8 cellular contexts compared by ENCODE assay signal in genomic region chr18:23504720-23505119, GRCh38. TPM values are rescaled to one million over a fixed set of nuclear protein-coding genes. Genes with fewer than 3 reads are reported as not detected.
A peak's percentile ranks its signal among the peaks of the same experiment; 100 is the strongest.
DNase-seq lines count a peak whose midpoint lies in the region; ATAC-seq and TF ChIP-seq lines count a peak whose summit lies in the region.

No MANE protein-coding gene starts in this region.

- TF ChIP-seq CTCF in OCI-LY3 (IDR thresholded peaks at IDR 0.05; ENCODE audit: low read depth, low read length): no peak
- no peak for TF ChIP-seq CTCF in hepatocyte (IDR thresholded peaks at IDR 0.05; ENCODE audit: poor library complexity)

- DNase-seq in GM23248 (no peak), hepatocyte (ENCODE audit: low spot score) (peak; percentile 30), kidney glomerular epithelial cell (lab: John Stamatoyannopoulos, UW) (no peak), aorta (no peak), NCI-H1105 (lab: John Stamatoyannopoulos, UW) (no peak)

- H2AFZ ChIP-seq in GM23248: no peak overlapping the region
- no peak overlapping the region for H2AFZ ChIP-seq in OCI-LY3 (ENCODE audit: low read depth, low read length)
- H2AFZ ChIP-seq in hepatocyte: no peak overlapping the region

- no peak overlapping the region for H3K27ac ChIP-seq in GM23248
- peak overlapping the region; percentile 12 for H3K27ac ChIP-seq in OCI-LY3 (ENCODE audit: low read length)
- H3K27ac ChIP-seq in hepatocyte: peak overlapping the region; percentile 59
- H3K27ac ChIP-seq in urinary bladder (ENCODE audit: low read depth): no peak overlapping the region
- no peak overlapping the region for H3K27ac ChIP-seq in aorta (ENCODE audit: low read depth in 1 of 2, low read length in 2 of 2)

- no peaks in the 10 kb centered on the region for H3K27me3 ChIP-seq in GM23248 (replicated peaks; ENCODE audit: insufficient read depth)
- no peaks in the 10 kb centered on the region for H3K27me3 ChIP-seq in OCI-LY3 (ENCODE audit: low read depth, low read length)
- H3K27me3 ChIP-seq in hepatocyte: no peaks in the 10 kb centered on the region
- H3K27me3 ChIP-seq in aorta (ENCODE audit: control insufficient read depth in 1 of 2, insufficient read depth in 2 of 2, low read length in 1 of 2): no peaks in the 10 kb centered on the region

- intact Hi-C loops in aorta (cut with DNase I): loop anchor here in 1 of 2 donors (5.0 kb wide), 2 partner anchors 52 to 83 kb away; partner anchors contain the start of genes NPC1 and RIOK3

- no peaks in the 10 kb centered on the region for H3K9me3 ChIP-seq in GM23248 (ENCODE audit: low read depth)
- no peaks in the 10 kb centered on the region for H3K9me3 ChIP-seq in OCI-LY3 (ENCODE audit: insufficient read depth, low read length)
- no peaks in the 10 kb centered on the region for H3K9me3 ChIP-seq in hepatocyte (ENCODE audit: low read depth)
- H3K9me3 ChIP-seq in aorta (ENCODE audit: control insufficient read depth, low read length): no peaks in the 10 kb centered on the region

- peaks cover 6% of the 10 kb centered on the region; the same call in 1 of the 2 replicates for H3K4me1 ChIP-seq in GM23248 (ENCODE audit: insufficient read depth)
- H3K4me1 ChIP-seq in OCI-LY3 (ENCODE audit: low read length): peaks cover 21% of the 10 kb centered on the region
- peaks cover 9% of the 10 kb centered on the region for H3K4me1 ChIP-seq in hepatocyte (ENCODE audit: insufficient read depth)
- no peaks in the 10 kb centered on the region for H3K4me1 ChIP-seq in urinary bladder (ENCODE audit: insufficient read depth)
- H3K4me1 ChIP-seq in aorta (ENCODE audit: control insufficient read depth in 1 of 2, insufficient read depth in 2 of 2, low read length in 2 of 2): no peaks in the 10 kb centered on the region

- H3F3A ChIP-seq in GM23248 (ENCODE audit: insufficient read depth): no peaks in the 10 kb centered on the region

- H3K9me2 ChIP-seq in GM23248 (ENCODE audit: insufficient read depth): no peaks in the 10 kb centered on the region
- no peaks in the 10 kb centered on the region for H3K9me2 ChIP-seq in hepatocyte (replicated peaks; ENCODE audit: insufficient read depth)

- ATAC-seq in GM18499 (IDR thresholded peaks at IDR 0.05; ENCODE audit: insufficient read depth, unreplicated experiment) (peak; percentile 32), aorta (ENCODE audit: low FRiP score) (no peak)

- H3K9ac ChIP-seq in GM23248 (peak overlapping the region; percentile 85), OCI-LY3 (ENCODE audit: low read length) (peak overlapping the region; percentile 75)

- in situ Hi-C loops in GM23248 (cut with MboI): no loop called here

- WGBS in GM23248 (ENCODE audit: low coverage in 1 of 2, low lambda C conversion rate in 2 of 2, missing lambda C conversion rate in 2 of 2), 2 experiments: 98% methylated on average over 3 of the region's 3 CpGs
- WGBS in hepatocyte (ENCODE audit: low lambda C conversion rate, missing lambda C conversion rate): 63% methylated on average over 3 of the region's 3 CpGs
- 89% methylated on average over 3 of the region's 3 CpGs for WGBS in urinary bladder
- WGBS in aorta, 2 donors: 89 to 92% methylated on average over 3 of the region's 3 CpGs

- peak overlapping the region; percentile 82 for H3K4me2 ChIP-seq in GM23248 (ENCODE audit: unreplicated experiment)
- H3K4me2 ChIP-seq in OCI-LY3 (ENCODE audit: low read length): peak overlapping the region; percentile 94
- peak overlapping the region; percentile 98 for H3K4me2 ChIP-seq in hepatocyte

- H4K20me1 ChIP-seq in GM23248 (ENCODE audit: insufficient read depth) (no peaks in the 10 kb centered on the region), OCI-LY3 (ENCODE audit: insufficient read depth, low read length) (peaks cover 3% of the 10 kb centered on the region; the same call in 1 of the 2 replicates), hepatocyte (ENCODE audit: insufficient read depth, poor library complexity, severe bottlenecking) (no peaks in the 10 kb centered on the region)

- H3K4me3 ChIP-seq in GM23248 (peak overlapping the region; percentile 91), OCI-LY3 (ENCODE audit: low read length) (peak overlapping the region; percentile 93), hepatocyte (no peak overlapping the region), urinary bladder (ENCODE audit: low read depth, low read length) (peak overlapping the region; percentile 98), aorta (ENCODE audit: low read length in 2 of 2) (peak overlapping the region in 1 of 2 donors; percentile 6)

- H3K79me2 ChIP-seq in GM23248 (ENCODE audit: insufficient read depth) (peaks cover 40% of the 10 kb centered on the region), OCI-LY3 (ENCODE audit: low read length) (peaks cover 30% of the 10 kb centered on the region), hepatocyte (peaks cover 38% of the 10 kb centered on the region)

- peaks cover 5% of the 10 kb centered on the region; the same call in 1 of the 2 replicates for H3K36me3 ChIP-seq in GM23248 (ENCODE audit: low read depth)
- H3K36me3 ChIP-seq in OCI-LY3 (replicated peaks; ENCODE audit: low read depth, low read length): peaks cover 15% of the 10 kb centered on the region
- H3K36me3 ChIP-seq in hepatocyte (replicated peaks; ENCODE audit: insufficient read depth, low read depth): no peaks in the 10 kb centered on the region
- H3K36me3 ChIP-seq in urinary bladder (ENCODE audit: insufficient read depth): peaks cover 2% of the 10 kb centered on the region
- H3K36me3 ChIP-seq in aorta (ENCODE audit: control insufficient read depth in 1 of 2, insufficient read depth in 2 of 2, low read length in 1 of 2): no peaks in the 10 kb centered on the region

RNA-seq across cellular contexts. Expression of gene RMC1, which starts 1.4 kb away (rescaled TPM):
- total RNA-seq in GM23248 (2014; rRNA removed; shearing (Covaris generic)): 13.3 and 22.8 TPM in 2 replicates
- 22.1 and 24.9 TPM in 2 replicates for polyA plus RNA-seq in GM23248 (2016; fragmentation: Nextera tagmentation; extraction: Ambion mirVana)
- total RNA-seq in hepatocyte: 20.8 and 26.6 TPM in 2 replicates
- polyA plus RNA-seq in hepatocyte: 26.9 and 37.1 TPM in 2 replicates
- 16.8 TPM for total RNA-seq in urinary bladder
- polyA plus RNA-seq in urinary bladder: 24.4 TPM
- total RNA-seq in aorta: 10 to 100 TPM; 22.7 to 33.6 TPM
- polyA plus RNA-seq in aorta: 10 to 100 TPM; 20.2 to 42.1 TPM

RNA-seq across cellular contexts. Expression of gene RIOK3, which starts 51.6 kb away (rescaled TPM):
- total RNA-seq in GM23248 (2014; rRNA removed; shearing (Covaris generic)): 71.7 and 89.3 TPM in 2 replicates
- polyA plus RNA-seq in GM23248 (2016; fragmentation: Nextera tagmentation; extraction: Ambion mirVana) (78.4 and 81.8 TPM in 2 replicates), hepatocyte (53.9 and 57.5 TPM in 2 replicates), urinary bladder (43.4 TPM), aorta (10 to 100 TPM; 43.0 to 66.5 TPM)
- total RNA-seq in hepatocyte (70.7 and 95.2 TPM in 2 replicates), urinary bladder (74.9 TPM), aorta (10 to 100 TPM; 55.3 to 63.4 TPM)

Comparison
In these comparisons a context has a peak if more than half of its experiments do, and no peak if none do; other contexts are left out.
1. H3K27ac ChIP-seq: peak in OCI-LY3 (single experiment) and hepatocyte (single experiment); none in GM23248 (single experiment), urinary bladder (single experiment) and aorta (0 of 2).
2. Peak in every context shown above with its lines, with median percentiles within 50 percentile points of each other: H3K4me2 ChIP-seq.